Comparison of ENCODE assay signal across 1 cellular context in the genomic region with DNA sequence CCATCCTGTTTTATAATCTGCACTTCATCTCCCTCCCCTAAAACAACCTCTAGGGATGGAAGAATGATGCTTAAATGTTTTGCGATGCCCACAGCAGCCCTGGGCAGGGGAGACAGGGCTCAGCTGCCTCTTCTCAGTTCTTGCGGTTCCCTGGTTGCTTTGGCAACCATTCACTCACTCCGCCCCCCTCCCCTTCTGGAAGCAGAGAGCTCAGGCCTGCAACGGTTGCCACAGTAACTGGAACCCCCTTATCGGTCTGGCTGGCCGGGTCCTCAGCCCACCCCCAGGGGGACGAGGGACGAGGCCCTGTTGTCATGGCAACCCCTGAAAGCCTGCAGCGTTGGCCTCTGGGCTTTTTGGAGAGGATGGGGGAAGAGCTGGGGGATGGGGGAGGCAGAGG.
TF ChIP-seq lines count a peak whose summit lies in the region.

No MANE protein-coding gene starts in this region.

TF ChIP-seq in GM23338, 12 proteins besides CTCF, POLR2A, EP300 and RAD21 (continued from another document):
- TF ChIP-seq, protein P1, sequence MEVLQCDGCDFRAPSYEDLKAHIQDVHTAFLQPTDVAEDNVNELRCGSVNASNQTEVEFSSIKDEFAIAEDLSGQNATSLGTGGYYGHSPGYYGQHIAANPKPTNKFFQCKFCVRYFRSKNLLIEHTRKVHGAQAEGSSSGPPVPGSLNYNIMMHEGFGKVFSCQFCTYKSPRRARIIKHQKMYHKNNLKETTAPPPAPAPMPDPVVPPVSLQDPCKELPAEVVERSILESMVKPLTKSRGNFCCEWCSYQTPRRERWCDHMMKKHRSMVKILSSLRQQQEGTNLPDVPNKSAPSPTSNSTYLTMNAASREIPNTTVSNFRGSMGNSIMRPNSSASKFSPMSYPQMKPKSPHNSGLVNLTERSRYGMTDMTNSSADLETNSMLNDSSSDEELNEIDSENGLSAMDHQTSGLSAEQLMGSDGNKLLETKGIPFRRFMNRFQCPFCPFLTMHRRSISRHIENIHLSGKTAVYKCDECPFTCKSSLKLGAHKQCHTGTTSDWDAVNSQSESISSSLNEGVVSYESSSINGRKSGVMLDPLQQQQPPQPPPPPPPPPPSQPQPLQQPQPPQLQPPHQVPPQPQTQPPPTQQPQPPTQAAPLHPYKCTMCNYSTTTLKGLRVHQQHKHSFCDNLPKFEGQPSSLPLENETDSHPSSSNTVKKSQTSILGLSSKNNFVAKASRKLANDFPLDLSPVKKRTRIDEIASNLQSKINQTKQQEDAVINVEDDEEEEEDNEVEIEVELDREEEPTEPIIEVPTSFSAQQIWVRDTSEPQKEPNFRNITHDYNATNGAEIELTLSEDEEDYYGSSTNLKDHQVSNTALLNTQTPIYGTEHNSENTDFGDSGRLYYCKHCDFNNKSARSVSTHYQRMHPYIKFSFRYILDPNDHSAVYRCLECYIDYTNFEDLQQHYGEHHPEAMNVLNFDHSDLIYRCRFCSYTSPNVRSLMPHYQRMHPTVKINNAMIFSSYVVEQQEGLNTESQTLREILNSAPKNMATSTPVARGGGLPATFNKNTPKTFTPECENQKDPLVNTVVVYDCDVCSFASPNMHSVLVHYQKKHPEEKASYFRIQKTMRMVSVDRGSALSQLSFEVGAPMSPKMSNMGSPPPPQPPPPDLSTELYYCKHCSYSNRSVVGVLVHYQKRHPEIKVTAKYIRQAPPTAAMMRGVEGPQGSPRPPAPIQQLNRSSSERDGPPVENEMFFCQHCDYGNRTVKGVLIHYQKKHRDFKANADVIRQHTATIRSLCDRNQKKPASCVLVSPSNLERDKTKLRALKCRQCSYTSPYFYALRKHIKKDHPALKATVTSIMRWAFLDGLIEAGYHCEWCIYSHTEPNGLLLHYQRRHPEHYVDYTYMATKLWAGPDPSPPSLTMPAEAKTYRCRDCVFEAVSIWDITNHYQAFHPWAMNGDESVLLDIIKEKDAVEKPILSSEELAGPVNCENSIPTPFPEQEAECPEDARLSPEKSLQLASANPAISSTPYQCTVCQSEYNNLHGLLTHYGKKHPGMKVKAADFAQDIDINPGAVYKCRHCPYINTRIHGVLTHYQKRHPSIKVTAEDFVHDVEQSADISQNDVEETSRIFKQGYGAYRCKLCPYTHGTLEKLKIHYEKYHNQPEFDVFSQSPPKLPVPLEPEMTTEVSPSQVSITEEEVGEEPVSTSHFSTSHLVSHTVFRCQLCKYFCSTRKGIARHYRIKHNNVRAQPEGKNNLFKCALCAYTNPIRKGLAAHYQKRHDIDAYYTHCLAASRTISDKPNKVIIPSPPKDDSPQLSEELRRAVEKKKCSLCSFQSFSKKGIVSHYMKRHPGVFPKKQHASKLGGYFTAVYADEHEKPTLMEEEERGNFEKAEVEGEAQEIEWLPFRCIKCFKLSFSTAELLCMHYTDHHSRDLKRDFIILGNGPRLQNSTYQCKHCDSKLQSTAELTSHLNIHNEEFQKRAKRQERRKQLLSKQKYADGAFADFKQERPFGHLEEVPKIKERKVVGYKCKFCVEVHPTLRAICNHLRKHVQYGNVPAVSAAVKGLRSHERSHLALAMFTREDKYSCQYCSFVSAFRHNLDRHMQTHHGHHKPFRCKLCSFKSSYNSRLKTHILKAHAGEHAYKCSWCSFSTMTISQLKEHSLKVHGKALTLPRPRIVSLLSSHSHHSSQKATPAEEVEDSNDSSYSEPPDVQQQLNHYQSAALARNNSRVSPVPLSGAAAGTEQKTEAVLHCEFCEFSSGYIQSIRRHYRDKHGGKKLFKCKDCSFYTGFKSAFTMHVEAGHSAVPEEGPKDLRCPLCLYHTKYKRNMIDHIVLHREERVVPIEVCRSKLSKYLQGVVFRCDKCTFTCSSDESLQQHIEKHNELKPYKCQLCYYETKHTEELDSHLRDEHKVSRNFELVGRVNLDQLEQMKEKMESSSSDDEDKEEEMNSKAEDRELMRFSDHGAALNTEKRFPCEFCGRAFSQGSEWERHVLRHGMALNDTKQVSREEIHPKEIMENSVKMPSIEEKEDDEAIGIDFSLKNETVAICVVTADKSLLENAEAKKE (CRISPR knock-in tag; IDR thresholded peaks at IDR 0.05), result no peak
- TF ChIP-seq JUNB (IDR thresholded peaks at IDR 0.05; ENCODE audit: unreplicated experiment), result no peak
